ENCODE assay signal across 8 cellular contexts in the genomic region with DNA sequence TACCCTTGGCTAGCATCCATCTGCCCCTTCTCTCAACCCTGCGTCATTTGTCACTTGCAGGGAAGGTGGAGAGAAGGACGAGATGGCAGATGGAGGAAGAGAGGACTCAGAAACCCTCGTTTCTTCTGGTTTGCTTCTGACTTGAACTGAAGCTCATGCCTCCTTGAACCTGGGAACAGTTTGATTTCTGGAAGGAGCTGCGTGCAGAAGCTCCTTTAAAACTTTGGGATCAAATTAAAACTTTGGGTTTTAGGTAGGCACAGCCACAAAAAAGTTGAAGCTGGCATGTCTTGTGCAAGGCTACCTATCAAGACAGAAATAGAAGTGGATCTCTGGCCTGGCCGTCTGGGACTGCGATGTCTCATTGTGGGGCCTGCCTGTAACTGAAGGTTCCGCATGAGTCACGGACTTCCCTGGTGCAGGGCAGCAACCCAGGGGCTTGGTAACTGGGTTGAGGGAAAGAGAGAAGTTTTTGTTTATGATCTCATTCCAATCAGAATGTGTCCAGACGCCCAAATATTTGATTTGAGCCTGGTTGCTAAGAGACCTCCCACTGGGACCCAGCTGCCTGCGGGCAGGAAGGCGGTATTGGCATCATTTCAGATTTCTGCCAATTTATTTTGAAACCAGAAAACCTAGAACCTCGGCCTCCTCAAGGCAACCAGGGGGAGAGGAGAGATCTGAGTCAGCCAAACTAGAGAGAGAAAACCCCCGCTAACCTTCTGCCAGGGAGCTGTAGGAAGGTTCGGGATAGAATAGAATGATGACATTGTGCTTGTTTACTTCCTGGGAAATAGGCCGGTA. TPM values are rescaled to one million over a fixed set of nuclear protein-coding genes. Genes with fewer than 3 reads are reported as not detected.
DNase-seq lines count a peak whose midpoint lies in the region; ATAC-seq and TF ChIP-seq lines count a peak whose summit lies in the region.

No MANE protein-coding gene starts in this region.

- H3K4ac ChIP-seq in mesendoderm (ENCODE audit: low read depth, low read length), result no peak overlapping the region

- H3K27me3 ChIP-seq in RWPE2 (ENCODE audit: insufficient read depth, poor library complexity, severe bottlenecking) (no peaks in the 10 kb centered on the region), mesendoderm (ENCODE audit: insufficient read depth, low read length, poor library complexity) (no peaks in the 10 kb centered on the region), tibial artery (no peaks in the 10 kb centered on the region)

- H3K79me2 ChIP-seq in mesendoderm (ENCODE audit: control insufficient read depth, insufficient read depth, low read length), result no peaks in the 10 kb centered on the region

- TF ChIP-seq CTCF in GM20000 (IDR thresholded peaks at IDR 0.05; ENCODE audit: extremely low read depth, missing control alignments) (no peak), RWPE2 (IDR thresholded peaks at IDR 0.05; ENCODE audit: poor library complexity, severe bottlenecking) (no peak), chondrocyte (IDR thresholded peaks at IDR 0.05) (no peak), tibial artery (IDR thresholded peaks at IDR 0.05) (no peak)

- H3K27ac ChIP-seq in RWPE2 (ENCODE audit: poor library complexity, severe bottlenecking) (peak overlapping the region; percentile 87), mesendoderm (ENCODE audit: low read depth, low read length) (no peak overlapping the region), tibial artery (peak overlapping the region; percentile 74 to 79)

- no peak overlapping the region for H2BK5ac ChIP-seq in mesendoderm (ENCODE audit: low read length)

- H2AK5ac ChIP-seq in mesendoderm (ENCODE audit: low read length), result no peak overlapping the region

- intact Hi-C loops in tibial artery (cut with DNase I; ENCODE audit: low total_unique reads), result no loop called here

- H3K9me3 Mint-ChIP-seq in chondrocyte (ENCODE audit: low read depth), result no peaks in the 10 kb centered on the region

- H3K4me3 ChIP-seq in RWPE2 (ENCODE audit: severe bottlenecking) (no peak overlapping the region), mesendoderm (ENCODE audit: low read length) (no peak overlapping the region), tibial artery (peak overlapping the region; percentile 9 to 16)

- H3K4me2 ChIP-seq in mesendoderm (ENCODE audit: low read length), result no peak overlapping the region

- H4K8ac ChIP-seq in mesendoderm (ENCODE audit: low read depth, low read length), result no peak overlapping the region

- no peaks in the 10 kb centered on the region for H3K79me1 ChIP-seq in mesendoderm (ENCODE audit: low read length)

- H3K18ac ChIP-seq in mesendoderm (ENCODE audit: low read length), result no peak overlapping the region

- H3K9me3 ChIP-seq in RWPE2 (ENCODE audit: severe bottlenecking) (no peaks in the 10 kb centered on the region), tibial artery (no peaks in the 10 kb centered on the region)

- H3K27ac Mint-ChIP-seq in chondrocyte (ENCODE audit: unreplicated experiment), result peak overlapping the region; percentile 96

- H3K4me3 Mint-ChIP-seq in chondrocyte (ENCODE audit: unreplicated experiment), result peak overlapping the region; percentile 57

- H3K56ac ChIP-seq in mesendoderm (ENCODE audit: low read length), result no peak overlapping the region

- no peaks in the 10 kb centered on the region for H3K36me3 Mint-ChIP-seq in chondrocyte (ENCODE audit: low read depth)

- no peak overlapping the region for H4K5ac ChIP-seq in mesendoderm (ENCODE audit: low read length)

- H3K4me1 Mint-ChIP-seq in chondrocyte (ENCODE audit: low read depth), result peaks cover 49% of the 10 kb centered on the region

- H3K36me3 ChIP-seq in RWPE2 (ENCODE audit: low read depth) (no peaks in the 10 kb centered on the region), mesendoderm (ENCODE audit: control insufficient read depth, insufficient read depth, low read length) (no peaks in the 10 kb centered on the region), tibial artery (no peaks in the 10 kb centered on the region)

- DNase-seq in EL (peak; percentile 97), GM20000 (ENCODE audit: low spot score) (peak; percentile 59), RWPE2 (ENCODE audit: low spot score) (peak; percentile 91), chondrocyte (ENCODE audit: low spot score) (peak; percentile 96), mesendoderm (peak; percentile 64), tibial artery (peak; percentile 85 to 92)

- H2BK120ac ChIP-seq in mesendoderm (ENCODE audit: low read depth, low read length), result no peak overlapping the region

- no peak overlapping the region for H3K9ac ChIP-seq in mesendoderm (ENCODE audit: low read length)

- WGBS in mesendoderm (ENCODE audit: extremely low coverage, insufficient coverage, low lambda C conversion rate), result no CpG with 5 or more reads among the region's 15 CpGs

- peak; percentile 68 for ATAC-seq in HG03571 (IDR thresholded peaks at IDR 0.05; ENCODE audit: unreplicated experiment)
- peak; percentile 97 for ATAC-seq in RWPE2 (ENCODE audit: low read depth)
- ATAC-seq in HG03025 (IDR thresholded peaks at IDR 0.05; ENCODE audit: low FRiP score, unreplicated experiment), result no peak

- no peaks in the 10 kb centered on the region for H3K27me3 Mint-ChIP-seq in chondrocyte (ENCODE audit: low read depth)

- H3K4me1 ChIP-seq in RWPE2 (ENCODE audit: insufficient read depth, poor library complexity, severe bottlenecking) (peaks cover 14% of the 10 kb centered on the region), mesendoderm (ENCODE audit: control insufficient read depth, low read depth, low read length) (no peaks in the 10 kb centered on the region), tibial artery (peaks cover 0 to 26% (median 14%) of the 10 kb centered on the region in 4 donors)

- H2BK15ac ChIP-seq in mesendoderm (replicated peaks; ENCODE audit: low read depth), result no peak overlapping the region

- no peak overlapping the region for H3K23ac ChIP-seq in mesendoderm (ENCODE audit: low read length)

RNA-seq across cellular contexts. Expression of a gene that starts 15.8 kb away (rescaled TPM):
- 31.2 to 36.3 TPM (median 34.7 TPM) in 3 replicates for total RNA-seq in chondrocyte
- polyA plus RNA-seq in mesendoderm (2013, experiment 1 of 2), result 5.5 TPM
- polyA plus RNA-seq in mesendoderm (2013, experiment 2 of 2), result 6.2 TPM

Comparison
In these comparisons a context has a peak if more than half of its experiments do, and no peak if none do; other contexts are left out.
1. H3K4me3 ChIP-seq: peak in tibial artery (2 of 2); none in RWPE2 (single experiment) and mesendoderm (single experiment).
2. Peak in every context shown above with its lines, with median percentiles within 50 percentile points of each other: DNase-seq.